Comparison of ENCODE assay signal across 8 cellular contexts in the genomic region with DNA sequence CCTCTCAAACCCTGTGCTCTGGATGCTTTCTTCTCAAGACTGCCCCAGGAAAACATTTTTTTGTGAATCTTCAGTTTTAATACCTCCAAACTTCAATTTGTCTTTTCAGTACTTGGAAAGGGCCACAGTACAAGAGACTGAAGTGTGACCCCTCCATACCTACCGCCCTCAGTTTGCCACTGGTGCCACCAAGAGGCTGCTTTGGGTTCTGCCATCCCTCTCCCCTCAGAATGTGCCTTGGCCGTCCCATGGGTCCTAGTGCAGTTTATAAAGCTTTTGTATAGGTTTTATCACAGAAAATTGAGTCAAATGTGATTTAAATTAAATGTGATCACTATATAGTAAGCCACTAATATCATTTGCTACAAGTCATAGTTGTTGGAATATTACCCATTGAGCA.
DNase-seq lines count a peak whose midpoint lies in the region; ATAC-seq and TF ChIP-seq lines count a peak whose summit lies in the region.

No MANE protein-coding gene starts in this region.

- H3K27ac ChIP-seq in GM23248 (no peak overlapping the region), RWPE2 (ENCODE audit: poor library complexity, severe bottlenecking) (no peak overlapping the region), brain microvascular endothelial cell (no peak overlapping the region)

- no peaks in the 10 kb centered on the region for H3F3A ChIP-seq in GM23248 (ENCODE audit: insufficient read depth)

- no peaks in the 10 kb centered on the region for H3K4me1 ChIP-seq in BE2C
- H3K4me1 ChIP-seq in GM23248 (ENCODE audit: insufficient read depth), result no peaks in the 10 kb centered on the region
- H3K4me1 ChIP-seq in RWPE2 (ENCODE audit: insufficient read depth, poor library complexity, severe bottlenecking), result no peaks in the 10 kb centered on the region

- no peak overlapping the region for H3K4me2 ChIP-seq in GM23248 (ENCODE audit: unreplicated experiment)

- H3K36me3 ChIP-seq in BE2C (no peaks in the 10 kb centered on the region; the same call in 1 of the 2 replicates), GM23248 (ENCODE audit: low read depth) (peaks cover 11% of the 10 kb centered on the region; the same call in 1 of the 2 replicates), RWPE2 (ENCODE audit: low read depth) (peaks cover 66% of the 10 kb centered on the region), brain microvascular endothelial cell (replicated peaks) (peaks cover 27% of the 10 kb centered on the region)

- peak; percentile 76 for ATAC-seq in RWPE2 (ENCODE audit: low read depth)
- no peak for ATAC-seq in GM21737 (IDR thresholded peaks at IDR 0.05; ENCODE audit: unreplicated experiment)
- no peak for ATAC-seq in HG03108 (IDR thresholded peaks at IDR 0.05; ENCODE audit: unreplicated experiment)

- H3K27me3 ChIP-seq in BE2C (no peaks in the 10 kb centered on the region), GM23248 (replicated peaks; ENCODE audit: insufficient read depth) (no peaks in the 10 kb centered on the region), RWPE2 (ENCODE audit: insufficient read depth, poor library complexity, severe bottlenecking) (no peaks in the 10 kb centered on the region), brain microvascular endothelial cell (replicated peaks) (no peaks in the 10 kb centered on the region)

- no peak overlapping the region for H2AFZ ChIP-seq in GM23248

- H3K9ac ChIP-seq in GM23248, result no peak overlapping the region

- TF ChIP-seq CTCF in BE2C (IDR thresholded peaks at IDR 0.05; ENCODE audit: low read depth, low read length) (peak; percentile 77), RWPE2 (IDR thresholded peaks at IDR 0.05; ENCODE audit: poor library complexity, severe bottlenecking) (peak; percentile 70), brain microvascular endothelial cell (IDR thresholded peaks at IDR 0.05; ENCODE audit: low read depth, low read length, missing control alignments) (peak; percentile 87)

- in situ Hi-C loops in GM23248 (cut with MboI), result no loop called here
- in situ Hi-C loops in brain microvascular endothelial cell (cut with HindIII; ENCODE audit: low pct_ligation_motif_present, low sequenced_read_pairs), result no loop called here

- H3K9me2 ChIP-seq in GM23248 (ENCODE audit: insufficient read depth), result no peaks in the 10 kb centered on the region

- H3K4me3 ChIP-seq in BE2C (ENCODE audit: low read depth, low read length) (no peak overlapping the region), GM23248 (no peak overlapping the region), RWPE2 (ENCODE audit: severe bottlenecking) (no peak overlapping the region), brain microvascular endothelial cell (ENCODE audit: low read depth, low read length) (no peak overlapping the region)

- WGBS in GM23248 (ENCODE audit: low coverage in 1 of 2, low lambda C conversion rate in 2 of 2, missing lambda C conversion rate in 2 of 2), 2 experiments, result 19 to 21% methylated on average over 2 of the region's 2 CpGs

- no peaks in the 10 kb centered on the region for H3K79me2 ChIP-seq in GM23248 (ENCODE audit: insufficient read depth)

- no peaks in the 10 kb centered on the region for H4K20me1 ChIP-seq in GM23248 (ENCODE audit: insufficient read depth)

- H3K9me3 ChIP-seq in BE2C (no peaks in the 10 kb centered on the region), GM23248 (ENCODE audit: low read depth) (no peaks in the 10 kb centered on the region), RWPE2 (ENCODE audit: severe bottlenecking) (no peaks in the 10 kb centered on the region)

- DNase-seq in BE2C (peak; percentile 52), GM23248 (peak; percentile 65), RWPE2 (ENCODE audit: low spot score) (no peak), brain microvascular endothelial cell (peak; percentile 22), inferior parietal cortex (ENCODE audit: extremely low spot score) (peak; percentile 70)
- DNase-seq in stimulated activated CD4-positive, alpha-beta T cell treated with anti-CD3 and anti-CD28 coated beads, Interleukin-1b, Interleukin-23, amount 100 ng/mL, for 24 hours (ENCODE audit: low read depth in 4 of 4, low spot score in 1 of 4), result peak in 3 of 4 experiments; percentile 15 to 25 (median 16)
